Comparison of ENCODE assay signal across 8 cellular contexts in the genomic region with DNA sequence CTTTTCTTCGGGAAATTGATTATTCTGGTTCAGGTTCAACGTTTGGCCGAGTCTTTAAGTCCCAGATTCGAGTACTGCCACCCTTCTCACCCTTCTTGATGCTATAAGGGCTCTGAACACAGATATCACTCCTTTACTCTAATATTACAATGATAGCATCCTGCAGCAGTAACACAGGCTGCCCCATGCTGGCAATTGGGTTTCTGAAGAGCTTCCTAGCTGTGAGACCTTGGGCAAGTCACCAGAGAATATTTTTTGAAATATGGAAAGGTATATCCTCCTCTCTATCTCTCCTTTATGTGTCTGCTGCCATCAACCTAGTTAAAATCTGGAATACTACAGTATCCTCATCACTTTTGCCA. TPM values are rescaled to one million over a fixed set of nuclear protein-coding genes. Genes with fewer than 3 reads are reported as not detected.
DNase-seq lines count a peak whose midpoint lies in the region; ATAC-seq and TF ChIP-seq lines count a peak whose summit lies in the region.

No MANE protein-coding gene starts in this region.

- TF ChIP-seq CTCF in brain microvascular endothelial cell (IDR thresholded peaks at IDR 0.05; ENCODE audit: low read depth, low read length, missing control alignments) (no peak), neutrophil (IDR thresholded peaks at IDR 0.05) (no peak)

- no peaks in the 10 kb centered on the region for H3K36me3 Mint-ChIP-seq in activated T-cell treated with anti-CD3 and anti-CD28 coated beads, Interleukin-2, amount 50 U/mL, for 4 hours (ENCODE audit: insufficient read depth)

- H3K27me3 Mint-ChIP-seq in activated T-cell treated with anti-CD3 and anti-CD28 coated beads, Interleukin-2, amount 50 U/mL, for 4 hours (ENCODE audit: low read depth): peaks cover under 1% of the 10 kb centered on the region

- H3K4me1 ChIP-seq in neutrophil (ENCODE audit: control insufficient read depth in 1 of 2, insufficient read depth in 1 of 2, low read depth in 1 of 2, low read length in 1 of 2): peaks cover 0 to 3% of the 10 kb centered on the region in 2 experiments

- in situ Hi-C loops in brain microvascular endothelial cell (cut with HindIII; ENCODE audit: low pct_ligation_motif_present, low sequenced_read_pairs): no loop called here

- peak overlapping the region; percentile 49 for H3K4me3 ChIP-seq in brain microvascular endothelial cell (ENCODE audit: low read depth, low read length)
- H3K4me3 ChIP-seq in neutrophil (ENCODE audit: low read depth in 1 of 2, low read length in 1 of 2): peak overlapping the region; percentile 40 to 58

- H3K4me1 Mint-ChIP-seq in activated T-cell treated with anti-CD3 and anti-CD28 coated beads, Interleukin-2, amount 50 U/mL, for 4 hours (ENCODE audit: low read depth): peaks cover 18% of the 10 kb centered on the region

- no peaks in the 10 kb centered on the region for H3K9me3 Mint-ChIP-seq in activated T-cell treated with anti-CD3 and anti-CD28 coated beads, Interleukin-2, amount 50 U/mL, for 4 hours

- H3K36me3 ChIP-seq in brain microvascular endothelial cell (replicated peaks): no peaks in the 10 kb centered on the region
- H3K36me3 ChIP-seq in neutrophil: no peaks in the 10 kb centered on the region

- no peak for DNase-seq in activated T-cell treated with anti-CD3 and anti-CD28 coated beads, Interleukin-2, amount 50 U/mL, for 4 hours
- no peak for DNase-seq in activated T-cell treated with anti-CD3 and anti-CD28 coated beads, Interleukin-2, amount 50 U/mL, for 1 hour
- DNase-seq in brain microvascular endothelial cell (no peak), caudate nucleus (lab: John Stamatoyannopoulos, UW) (no peak), OCI-M2 (lab: John Stamatoyannopoulos, UW; ENCODE audit: unreplicated experiment) (no peak)
- DNase-seq in stimulated activated CD4-positive, alpha-beta T cell treated with anti-CD3 and anti-CD28 coated beads, Interleukin-2, amount 100 ng/mL, for 48 hours: no peak

- H3K4me3 Mint-ChIP-seq in activated T-cell treated with anti-CD3 and anti-CD28 coated beads, Interleukin-2, amount 50 U/mL, for 4 hours: peak overlapping the region; percentile 92

- no peaks in the 10 kb centered on the region for H3K27me3 ChIP-seq in brain microvascular endothelial cell (replicated peaks)
- no peaks in the 10 kb centered on the region for H3K27me3 ChIP-seq in neutrophil

- H3K9me3 ChIP-seq in neutrophil: no peaks in the 10 kb centered on the region

- ATAC-seq in activated T-cell treated with anti-CD3 and anti-CD28 coated beads, Interleukin-2, amount 50 U/mL, for 4 hours: peak in 1 of 2 donors; percentile 15
- ATAC-seq in HG03135 (IDR thresholded peaks at IDR 0.05; ENCODE audit: unreplicated experiment): peak; percentile 19

- H3K27ac ChIP-seq in brain microvascular endothelial cell (no peak overlapping the region), neutrophil (no peak overlapping the region), caudate nucleus (ENCODE audit: low read depth, low read length) (no peak overlapping the region)

RNA-seq across cellular contexts. Expression of a gene that starts 0.3 kb away (rescaled TPM):
- 1 to 10 TPM; 1.4 to 1.8 (median 1.8) TPM for total RNA-seq in activated T-cell treated with anti-CD3 and anti-CD28 coated beads, Interleukin-2, amount 50 U/mL, for 4 hours
